ENCODE assay signal across 8 cellular contexts in genomic region chr1:156123356-156124196, GRCh38. TPM values are rescaled to one million over a fixed set of nuclear protein-coding genes. Genes with fewer than 3 reads are reported as not detected.
DNase-seq lines count a peak whose midpoint lies in the region; ATAC-seq, FAIRE-seq and TF ChIP-seq lines count a peak whose summit lies in the region.

No MANE protein-coding gene starts in this region.

- 25% methylated on average over 12 of the region's 14 CpGs for WGBS in HepG2 (ENCODE audit: low lambda C conversion rate)

- H3K27me3 ChIP-seq in AG04450 (ENCODE audit: control insufficient read depth, insufficient read depth, low read length) (no peaks in the 10 kb centered on the region), HAP-1 (ENCODE audit: low read depth) (no peaks in the 10 kb centered on the region), HepG2 (ENCODE audit: control insufficient read depth in 1 of 2, insufficient read depth in 2 of 2, low read length in 2 of 2) (no peaks in the 10 kb centered on the region)

- H3K4me1 Mint-ChIP-seq in dendritic cell treated with granulocyte-macrophage colony-stimulating factor and Interleukin-4, amounts not matched to agents 40 ng/mL and 50 ng/mL, for 4 days (ENCODE audit: low read depth), result peaks cover 96% of the 10 kb centered on the region

- intact Hi-C loops in dendritic cell treated with granulocyte-macrophage colony-stimulating factor and Interleukin-4, amounts not matched to agents 40 ng/mL and 50 ng/mL, for 4 days (cut with micrococcal nuclease), result no loop called here
- intact Hi-C loops in HepG2 (cut with micrococcal nuclease; ENCODE audit: unreplicated experiment), result loop anchor here (2.0 kb wide), 1 partner anchor 19 kb away; no protein-coding TSS in a partner anchor

- H3K36me3 Mint-ChIP-seq in dendritic cell treated with granulocyte-macrophage colony-stimulating factor and Interleukin-4, amounts not matched to agents 40 ng/mL and 50 ng/mL, for 4 days (ENCODE audit: low read depth), result peaks cover 57% of the 10 kb centered on the region

- ATAC-seq in HepG2, result peak; percentile 82
- no peak for ATAC-seq in HG02678 (IDR thresholded peaks at IDR 0.05; ENCODE audit: unreplicated experiment)

- H2AFZ ChIP-seq in HepG2 (ENCODE audit: low read length), result no peak overlapping the region

- CTCF ChIA-PET in AG04450 (lab: Charles Lee), result interaction anchor here (1.2 to 32.7 kb wide), 4 partner anchors 10 to 57 kb away, joined by 3 to 682 read pairs (median 4); no protein-coding TSS in a partner anchor
- CTCF ChIA-PET in HepG2 (lab: Yijun Ruan, JAX; ENCODE audit: low intra/inter-chr PET ratio, low total read pairs), result interaction anchor here (1.6 kb wide), 1 partner anchor 33 kb away, joined by 5 read pairs; no protein-coding TSS in a partner anchor

- H3K4me3 ChIP-seq in AG04450 (ENCODE audit: low read depth, low read length), result peak overlapping the region; percentile 52
- H3K4me3 ChIP-seq in HAP-1, result no peak overlapping the region
- H3K4me3 ChIP-seq in HepG2 (replicated peaks in 1 of 3; ENCODE audit: insufficient read depth in 1 of 3, low read depth in 2 of 3, low read length in 3 of 3), result peak overlapping the region in 2 of 3 experiments; percentile 32 to 66; a peak in 4 of 6 replicates

- FAIRE-seq in HepG2 (lab: Jason Lieb, UNC), result peak; percentile 91

- peak overlapping the region; percentile 66 for H3K4me3 Mint-ChIP-seq in dendritic cell treated with granulocyte-macrophage colony-stimulating factor and Interleukin-4, amounts not matched to agents 40 ng/mL and 50 ng/mL, for 4 days

- H3K9me3 ChIP-seq in AG04450 (ENCODE audit: control insufficient read depth, insufficient read depth, low read length), result no peaks in the 10 kb centered on the region
- no peaks in the 10 kb centered on the region for H3K9me3 ChIP-seq in HAP-1
- no peaks in the 10 kb centered on the region for H3K9me3 ChIP-seq in HepG2 (ENCODE audit: low read length)

- BruUV-seq in HepG2 (replicated peaks; lab: Mats Ljungman, UMichigan), result no TSS peak

- TF ChIP-seq EP300 in HepG2 (IDR thresholded peaks at IDR 0.05; ENCODE audit: low read depth in 2 of 2, low read length in 2 of 2), result no peak; a peak in 1 of 4 replicates
- no peak for TF ChIP-seq EP300 in HepG2 (CRISPR knock-in tag; IDR thresholded peaks at IDR 0.05; ENCODE audit: borderline replicate concordance)

- H3K9ac ChIP-seq in HepG2 (ENCODE audit: insufficient read depth, low read depth, low read length), result peak overlapping the region; percentile 80

- peak overlapping the region; percentile 93 for H3K4me2 ChIP-seq in HepG2 (ENCODE audit: low read depth, low read length)

- in situ Hi-C loops in HAP-1 (cut with MboI; ENCODE audit: low sequenced_read_pairs) (no loop called here), HepG2 (cut with HindIII; ENCODE audit: extremely low pct_ligation_motif_present, low pct_unique_long_range_greater_than_20kb) (no loop called here)

- H4K20me1 ChIP-seq in HepG2 (ENCODE audit: insufficient read depth, low read length), result no peaks in the 10 kb centered on the region; the same call in 1 of the 2 replicates

- H3K36me3 ChIP-seq in HAP-1 (replicated peaks) (peaks cover 22% of the 10 kb centered on the region), HepG2 (replicated peaks in 1 of 2; ENCODE audit: control insufficient read depth in 1 of 2, insufficient read depth in 2 of 2, low read length in 2 of 2) (peaks cover 3 to 21% of the 10 kb centered on the region in 2 experiments; a peak in 4 of 5 replicates)

- DNase-seq in AG04450 (ENCODE audit: low read depth, low spot score), result peak; percentile 95
- DNase-seq in HAP-1 (ENCODE audit: low spot score in 2 of 2), result peak; percentile 75 to 88
- DNase-seq in NCI-H510A treated with DMSO at 0.1 percent for 48 hours (lab: John Stamatoyannopoulos, UW), result peak; percentile 99
- peak; percentile 77 for DNase-seq in activated CD4-positive, alpha-beta T cell treated with anti-CD3 and anti-CD28 coated beads for 48 hours
- peak; percentile 93 for DNase-seq in HepG2 (ENCODE audit: low spot score)
- DNase-seq in stimulated activated CD4-positive, alpha-beta T cell treated with anti-CD3 and anti-CD28 coated beads, Interleukin-4, amount 100 ng/mL, for 4 hours, result peak; percentile 63 to 67

- peaks cover 56% of the 10 kb centered on the region for H3K4me1 ChIP-seq in HAP-1
- peaks cover 100% of the 10 kb centered on the region for H3K4me1 ChIP-seq in HepG2 (ENCODE audit: insufficient read depth, low read length)

- H3K27me3 Mint-ChIP-seq in dendritic cell treated with granulocyte-macrophage colony-stimulating factor and Interleukin-4, amounts not matched to agents 40 ng/mL and 50 ng/mL, for 4 days, result no peaks in the 10 kb centered on the region

- TF ChIP-seq POLR2A in HepG2 (IDR thresholded peaks at IDR 0.05; ENCODE audit: insufficient read depth in 1 of 2, low read depth in 2 of 2, low read length in 2 of 2), result peak in 1 of 2 experiments; percentile 84; a peak in 2 of 4 replicates

- TF ChIP-seq RAD21 in HepG2 (CRISPR knock-in tag; IDR thresholded peaks at IDR 0.05), result no peak

- H3K9me3 Mint-ChIP-seq in dendritic cell treated with granulocyte-macrophage colony-stimulating factor and Interleukin-4, amounts not matched to agents 40 ng/mL and 50 ng/mL, for 4 days, result no peaks in the 10 kb centered on the region

- peak overlapping the region; percentile 95 for H3K27ac Mint-ChIP-seq in dendritic cell treated with granulocyte-macrophage colony-stimulating factor and Interleukin-4, amounts not matched to agents 40 ng/mL and 50 ng/mL, for 4 days

- peaks cover 93% of the 10 kb centered on the region for H3K79me2 ChIP-seq in HepG2 (ENCODE audit: insufficient read depth, low read length)

- H3K27ac ChIP-seq in AG04450 (ENCODE audit: low read depth, low read length), result peak overlapping the region; percentile 99
- peak overlapping the region; percentile 96 for H3K27ac ChIP-seq in HepG2 (ENCODE audit: extremely low read length, insufficient read depth, low read length)

- TF ChIP-seq CTCF in AG04450 (IDR thresholded peaks at IDR 0.05; ENCODE audit: low read depth, low read length), result peak; percentile 43
- peak; percentile 43 for TF ChIP-seq CTCF in HepG2 (CRISPR knock-in tag; IDR thresholded peaks at IDR 0.05)

- POLR2A ChIA-PET in AG04450 (lab: Yijun Ruan, JAX) (interaction anchor here (0.6 to 2.4 kb wide), 7 partner anchors 9 to 89 kb away, joined by 4 to 25 read pairs (median 5); partner anchors contain the start of genes LMNA and PMF1), HepG2 (lab: Yijun Ruan, JAX) (interaction anchor here (1.0 to 3.5 kb wide), 8 partner anchors 10 to 181 kb away, joined by 3 to 44 read pairs (median 5); partner anchors contain the start of genes LMNA and PMF1)

RNA-seq across cellular contexts. Expression of gene LMNA, which starts 9.1 kb away (rescaled TPM):
- polyA plus RNA-seq in AG04450 (2011; rRNA removed), result 365 and 382 TPM in 2 replicates
- polyA minus RNA-seq in AG04450 (2011; rRNA and poly(A)+ RNA removed), result 379 and 407 TPM in 2 replicates
- 190 and 225 TPM in 2 replicates for total RNA-seq in HepG2 (2016; rRNA removed; fragmentation: Illumina TruSeq; extraction: Trizol)
- total RNA-seq in HepG2 (2016; cell fraction: cytosol; rRNA removed; fragmentation: Illumina TruSeq; extraction: Trizol; ENCODE audit: low read depth), result 16.7 and 20.3 TPM in 2 replicates
- 150 and 214 TPM in 2 replicates for total RNA-seq in HepG2 (2016; cell fraction: insoluble cytoplasmic fraction; rRNA removed; fragmentation: Illumina TruSeq; extraction: Trizol)
- 22.8 and 26.6 TPM in 2 replicates for total RNA-seq in HepG2 (2016; cell fraction: membrane; rRNA removed; fragmentation: Illumina TruSeq; extraction: Trizol)
- total RNA-seq in HepG2 (2016; cell fraction: nucleus; rRNA removed; fragmentation: Illumina TruSeq; extraction: Trizol), result 106 and 117 TPM in 2 replicates
- polyA plus RNA-seq in HepG2 (2011; rRNA removed), result 107 and 110 TPM in 2 replicates
- polyA plus RNA-seq in HepG2 (2011; cell fraction: cytosol; rRNA removed), result 79.6 and 122 TPM in 2 replicates
- polyA plus RNA-seq in HepG2 (2011; cell fraction: nucleus; rRNA removed), result 236 and 366 TPM in 2 replicates
- 86.7 and 101 TPM in 2 replicates for polyA plus RNA-seq in HepG2 (2012)
- 11.1 and 13.2 TPM in 2 replicates for polyA plus RNA-seq in HepG2 (2016; cell fraction: cytosol; fragmentation: Illumina TruSeq; extraction: Trizol; ENCODE audit: low read depth)
- 143 and 179 TPM in 2 replicates for polyA plus RNA-seq in HepG2 (2016; cell fraction: insoluble cytoplasmic fraction; fragmentation: Illumina TruSeq; extraction: Trizol; ENCODE audit: low read depth)
- polyA plus RNA-seq in HepG2 (2016; cell fraction: membrane; fragmentation: Illumina TruSeq; extraction: Trizol; ENCODE audit: low read depth), result 12.6 and 16.9 TPM in 2 replicates
- polyA plus RNA-seq in HepG2 (2016; cell fraction: nucleus; fragmentation: Illumina TruSeq; extraction: Trizol; ENCODE audit: insufficient read depth, low read depth), result 177 and 182 TPM in 2 replicates
- 159 and 307 TPM in 2 replicates for polyA minus RNA-seq in HepG2 (2011; rRNA and poly(A)+ RNA removed; ENCODE audit: low replicate concordance)
- 120 and 130 TPM in 2 replicates for polyA minus RNA-seq in HepG2 (2011; cell fraction: cytosol; rRNA and poly(A)+ RNA removed)
- polyA minus RNA-seq in HepG2 (2011; cell fraction: nucleus; rRNA and poly(A)+ RNA removed), result 67.7 and 70.4 TPM in 2 replicates

RNA-seq across cellular contexts. Expression of gene SEMA4A, which starts 29.8 kb away (rescaled TPM):
- polyA plus RNA-seq in AG04450 (2011; rRNA removed) (0.58 and 0.60 TPM in 2 replicates), HepG2 (2011; rRNA removed) (0.14 and 0.20 TPM in 2 replicates)
- 0.56 and 1.1 TPM in 2 replicates for polyA minus RNA-seq in AG04450 (2011; rRNA and poly(A)+ RNA removed)
- total RNA-seq in HepG2 (2016; rRNA removed; fragmentation: Illumina TruSeq; extraction: Trizol), result 0.09 TPM in 1 of 2 replicates, not detected in the other
- not detected in 2 replicates for total RNA-seq in HepG2 (2016; cell fraction: cytosol; rRNA removed; fragmentation: Illumina TruSeq; extraction: Trizol; ENCODE audit: low read depth)
- 0.15 TPM in 1 of 2 replicates, not detected in the other for total RNA-seq in HepG2 (2016; cell fraction: insoluble cytoplasmic fraction; rRNA removed; fragmentation: Illumina TruSeq; extraction: Trizol)
- total RNA-seq in HepG2 (2016; cell fraction: membrane; rRNA removed; fragmentation: Illumina TruSeq; extraction: Trizol), result not detected in 2 replicates
- total RNA-seq in HepG2 (2016; cell fraction: nucleus; rRNA removed; fragmentation: Illumina TruSeq; extraction: Trizol), result 0.13 TPM in 1 of 2 replicates, not detected in the other
- 0.08 and 0.09 TPM in 2 replicates for polyA plus RNA-seq in HepG2 (2011; cell fraction: cytosol; rRNA removed)
- polyA plus RNA-seq in HepG2 (2011; cell fraction: nucleus; rRNA removed), result 0.21 and 0.61 TPM in 2 replicates
- polyA plus RNA-seq in HepG2 (2012), result 0.19 and 0.21 TPM in 2 replicates
- not detected in 2 replicates for polyA plus RNA-seq in HepG2 (2016; cell fraction: cytosol; fragmentation: Illumina TruSeq; extraction: Trizol; ENCODE audit: low read depth)
- polyA plus RNA-seq in HepG2 (2016; cell fraction: insoluble cytoplasmic fraction; fragmentation: Illumina TruSeq; extraction: Trizol; ENCODE audit: low read depth), result 0.45 TPM in 1 of 2 replicates, not detected in the other
- not detected in 2 replicates for polyA plus RNA-seq in HepG2 (2016; cell fraction: membrane; fragmentation: Illumina TruSeq; extraction: Trizol; ENCODE audit: low read depth)
- polyA plus RNA-seq in HepG2 (2016; cell fraction: nucleus; fragmentation: Illumina TruSeq; extraction: Trizol; ENCODE audit: insufficient read depth, low read depth), result 0.15 TPM in 1 of 2 replicates, not detected in the other
- 0.88 and 18.6 TPM in 2 replicates for polyA minus RNA-seq in HepG2 (2011; rRNA and poly(A)+ RNA removed; ENCODE audit: low replicate concordance)
- polyA minus RNA-seq in HepG2 (2011; cell fraction: cytosol; rRNA and poly(A)+ RNA removed), result not detected in 2 replicates
- 0.39 TPM in 1 of 2 replicates, not detected in the other for polyA minus RNA-seq in HepG2 (2011; cell fraction: nucleus; rRNA and poly(A)+ RNA removed)

RNA-seq across cellular contexts. Expression of gene MEX3A, which starts 41.3 kb away (rescaled TPM):
- polyA plus RNA-seq in AG04450 (2011; rRNA removed), result 11.8 and 14.6 TPM in 2 replicates
- 13.9 and 14.3 TPM in 2 replicates for polyA minus RNA-seq in AG04450 (2011; rRNA and poly(A)+ RNA removed)
- total RNA-seq in HepG2 (2016; rRNA removed; fragmentation: Illumina TruSeq; extraction: Trizol), result 7.6 TPM in 2 replicates
- 1.4 and 2.5 TPM in 2 replicates for total RNA-seq in HepG2 (2016; cell fraction: cytosol; rRNA removed; fragmentation: Illumina TruSeq; extraction: Trizol; ENCODE audit: low read depth)
- 5.3 and 7.9 TPM in 2 replicates for total RNA-seq in HepG2 (2016; cell fraction: insoluble cytoplasmic fraction; rRNA removed; fragmentation: Illumina TruSeq; extraction: Trizol)
- 4.5 and 7.8 TPM in 2 replicates for total RNA-seq in HepG2 (2016; cell fraction: membrane; rRNA removed; fragmentation: Illumina TruSeq; extraction: Trizol)
- total RNA-seq in HepG2 (2016; cell fraction: nucleus; rRNA removed; fragmentation: Illumina TruSeq; extraction: Trizol), result 6.2 and 7.5 TPM in 2 replicates
- 9.0 and 9.1 TPM in 2 replicates for polyA plus RNA-seq in HepG2 (2011; rRNA removed)
- 7.3 and 8.1 TPM in 2 replicates for polyA plus RNA-seq in HepG2 (2011; cell fraction: cytosol; rRNA removed)
- 11.9 and 12.9 TPM in 2 replicates for polyA plus RNA-seq in HepG2 (2011; cell fraction: nucleus; rRNA removed)
- 4.3 and 9.1 TPM in 2 replicates for polyA plus RNA-seq in HepG2 (2012)
- 2.9 and 3.3 TPM in 2 replicates for polyA plus RNA-seq in HepG2 (2016; cell fraction: cytosol; fragmentation: Illumina TruSeq; extraction: Trizol; ENCODE audit: low read depth)
- polyA plus RNA-seq in HepG2 (2016; cell fraction: insoluble cytoplasmic fraction; fragmentation: Illumina TruSeq; extraction: Trizol; ENCODE audit: low read depth), result 10.7 and 11.1 TPM in 2 replicates
- polyA plus RNA-seq in HepG2 (2016; cell fraction: membrane; fragmentation: Illumina TruSeq; extraction: Trizol; ENCODE audit: low read depth), result 4.7 and 6.0 TPM in 2 replicates
- 14.7 and 15.4 TPM in 2 replicates for polyA plus RNA-seq in HepG2 (2016; cell fraction: nucleus; fragmentation: Illumina TruSeq; extraction: Trizol; ENCODE audit: insufficient read depth, low read depth)
- 2.3 and 13.0 TPM in 2 replicates for polyA minus RNA-seq in HepG2 (2011; rRNA and poly(A)+ RNA removed; ENCODE audit: low replicate concordance)
- polyA minus RNA-seq in HepG2 (2011; cell fraction: cytosol; rRNA and poly(A)+ RNA removed), result 10.6 and 11.8 TPM in 2 replicates
- polyA minus RNA-seq in HepG2 (2011; cell fraction: nucleus; rRNA and poly(A)+ RNA removed), result 4.1 and 6.2 TPM in 2 replicates
